ENCODE assay signal across 25 cellular contexts in the genomic region with DNA sequence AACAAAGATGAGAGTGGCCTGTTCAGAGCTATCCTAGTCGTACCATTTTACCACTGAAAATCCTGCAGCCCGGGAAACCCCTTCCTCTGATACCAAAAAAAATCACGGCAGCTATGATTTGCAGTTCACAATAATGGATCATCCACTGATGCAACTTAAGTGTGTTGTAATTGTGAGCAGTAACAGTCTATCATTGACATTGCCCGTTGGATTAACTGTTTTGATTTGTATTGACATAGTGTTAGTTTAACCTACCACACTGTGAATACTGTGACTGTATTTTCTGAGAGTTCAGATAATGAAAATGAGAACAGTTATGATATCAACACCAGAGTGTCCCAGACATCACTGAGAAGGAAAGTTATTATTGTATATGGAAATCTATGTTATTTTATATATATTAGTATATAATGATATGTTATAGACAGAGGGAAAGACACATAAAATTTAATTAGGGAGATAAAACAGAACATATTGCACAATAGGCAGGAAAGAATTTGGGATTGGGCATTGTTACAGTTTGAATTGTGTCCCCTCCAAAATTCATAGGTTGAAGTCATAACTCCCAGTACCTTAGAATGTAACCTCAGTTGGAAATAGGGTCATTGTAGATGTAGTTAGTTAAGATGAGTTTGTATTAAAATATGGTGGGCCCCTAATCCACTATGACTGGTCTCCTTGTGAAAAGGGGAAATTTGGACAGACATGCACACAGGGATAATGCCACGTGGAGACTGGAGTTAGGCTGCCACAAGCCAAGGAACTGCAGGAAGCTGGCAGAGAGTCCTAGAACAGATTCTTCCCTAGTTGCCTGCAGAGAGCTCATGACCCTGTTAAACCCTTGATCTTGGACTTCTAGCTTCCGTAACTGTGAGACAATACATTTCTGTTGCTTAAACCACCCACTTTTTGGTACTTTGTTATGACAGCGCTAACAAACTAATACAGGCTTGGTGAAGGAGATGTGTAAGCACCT.
"Had no signal": no experiment of that assay in that cellular context is flagged by ENCODE, and none has a peak within 500 bp of the region (broad histone marks: within the 10 kb centered on the region; RNA-seq: fewer than 3 reads in every experiment).

No MANE protein-coding gene starts in this region.

- ATAC-seq: activated T-helper 17 cell treated with anti-CD3 and anti-CD28 coated beads, Interleukin-2, amount 50 U/mL, for 72 hours; effector memory CD8-positive, alpha-beta T cell; esophagus mucosa; stimulated activated memory B cell treated with anti-CD40 and anti-IgM and Interleukin-4, amounts not matched to agents 10 μg/mL and 1 μg/mL and 100 μg/mL, for 72 hours; WTC11 had no signal

- H3K4me1 ChIP-seq: breast epithelium, parathyroid adenoma, suprapubic skin, tibial nerve, uterus had no signal

- H3K4me1 Mint-ChIP-seq: activated naive CD8-positive, alpha-beta T cell treated with anti-CD3 and anti-CD28 coated beads for 36 hours; activated T-helper 17 cell treated with anti-CD3 and anti-CD28 coated beads, Interleukin-2, amount 50 U/mL, for 72 hours had no signal

- H3K27ac ChIP-seq: breast epithelium, parathyroid adenoma, sigmoid colon, suprapubic skin, tibial nerve, uterus had no signal

- DNase-seq: activated naive CD4-positive, alpha-beta T cell; activated naive CD8-positive, alpha-beta T cell treated with anti-CD3 and anti-CD28 coated beads for 36 hours; activated T-cell treated with anti-CD3 and anti-CD28 coated beads, Interleukin-2, amount 50 U/mL, for 1 hour; effector memory CD8-positive, alpha-beta T cell; foreskin melanocyte; kidney glomerular epithelial cell; mesendoderm; naive B cell; sigmoid colon; stimulated activated CD4-positive, alpha-beta T cell treated with anti-CD3 and anti-CD28 coated beads, Interleukin-15, amount 100 ng/mL, for 24 hours; stomach; T1000; uterus had no signal

- H3K36me3 Mint-ChIP-seq: activated naive CD8-positive, alpha-beta T cell treated with anti-CD3 and anti-CD28 coated beads for 36 hours had no signal

- H3K27me3 Mint-ChIP-seq: activated T-helper 17 cell treated with anti-CD3 and anti-CD28 coated beads, Interleukin-2, amount 50 U/mL, for 72 hours; stimulated activated memory B cell treated with anti-CD40 and anti-IgM and Interleukin-4, amounts not matched to agents 10 μg/mL and 1 μg/mL and 100 μg/mL, for 72 hours had no signal

- H3K4me2 ChIP-seq: smooth muscle cell had no signal

- H3K9me3 Mint-ChIP-seq: activated naive CD8-positive, alpha-beta T cell treated with anti-CD3 and anti-CD28 coated beads for 36 hours; effector memory CD8-positive, alpha-beta T cell; stimulated activated memory B cell treated with anti-CD40 and anti-IgM and Interleukin-4, amounts not matched to agents 10 μg/mL and 1 μg/mL and 100 μg/mL, for 72 hours; T-helper 1 cell treated with Interleukin-12 subunit alpha and Interleukin-12 subunit beta and Interleukin-4 antibody, amounts not matched to agents 30 μg/mL and 1 μg/mL, for 36 hours had no signal

- H3K4me3 Mint-ChIP-seq: activated naive CD8-positive, alpha-beta T cell treated with anti-CD3 and anti-CD28 coated beads for 36 hours; activated T-helper 17 cell treated with anti-CD3 and anti-CD28 coated beads, Interleukin-2, amount 50 U/mL, for 72 hours; effector memory CD8-positive, alpha-beta T cell; naive B cell; stimulated activated memory B cell treated with anti-CD40 and anti-IgM and Interleukin-4, amounts not matched to agents 10 μg/mL and 1 μg/mL and 100 μg/mL, for 72 hours; T-helper 1 cell treated with Interleukin-12 subunit alpha and Interleukin-12 subunit beta and Interleukin-4 antibody, amounts not matched to agents 30 μg/mL and 1 μg/mL, for 36 hours; WTC11 had no signal

- H3K9me3 ChIP-seq: breast epithelium, sigmoid colon, stomach, suprapubic skin, tibial nerve, uterus had no signal

- H3K4me3 ChIP-seq: breast epithelium, sigmoid colon, smooth muscle cell, stomach, suprapubic skin, tibial nerve, uterus had no signal

- FAIRE-seq: astrocyte, endothelial cell of umbilical vein had no signal

- H3K27ac Mint-ChIP-seq: activated naive CD8-positive, alpha-beta T cell treated with anti-CD3 and anti-CD28 coated beads for 36 hours; activated T-helper 17 cell treated with anti-CD3 and anti-CD28 coated beads, Interleukin-2, amount 50 U/mL, for 72 hours; effector memory CD8-positive, alpha-beta T cell; stimulated activated memory B cell treated with anti-CD40 and anti-IgM and Interleukin-4, amounts not matched to agents 10 μg/mL and 1 μg/mL and 100 μg/mL, for 72 hours; T-helper 1 cell treated with Interleukin-12 subunit alpha and Interleukin-12 subunit beta and Interleukin-4 antibody, amounts not matched to agents 30 μg/mL and 1 μg/mL, for 36 hours; WTC11 had no signal
